ENCODE assay signal across 10 cellular contexts in genomic region chr16:48386559-48387312, GRCh38. TPM values are rescaled to one million over a fixed set of nuclear protein-coding genes. Genes with fewer than 3 reads are reported as not detected.
DNase-seq lines count a peak whose midpoint lies in the region; ATAC-seq and TF ChIP-seq lines count a peak whose summit lies in the region.
"Had no signal": no experiment of that assay in that cellular context is flagged by ENCODE, and none has a peak within 500 bp of the region (broad histone marks: within the 10 kb centered on the region; RNA-seq: fewer than 3 reads in every experiment).

No MANE protein-coding gene starts in this region.

- TF ChIP-seq CTCF in dorsolateral prefrontal cortex (IDR thresholded peaks at IDR 0.05 in 54 of 56, conservative IDR thresholded peaks at IDR 0.05 in 2 of 56; ENCODE audit: low read depth in 1 of 56, partially characterized antibody in 56 of 56) (no peak), A673 (conservative IDR thresholded peaks at IDR 0.05; ENCODE audit: low read depth, low read length) (no peak)

- H3K14ac ChIP-seq in neuronal stem cell (ENCODE audit: low read length), result no peak overlapping the region

- POLR2A ChIA-PET in A673 (lab: Charles Lee; ENCODE audit: low non-redundant PET), result no interaction called here

- CTCF ChIA-PET in A673 (lab: Charles Lee), result no interaction called here

- ATAC-seq in right cardiac atrium, result no peak

- H3K9me3 ChIP-seq in right cardiac atrium (ENCODE audit: control insufficient read depth, low read length) (no peaks in the 10 kb centered on the region), neuronal stem cell (replicated peaks in 1 of 2; ENCODE audit: control insufficient read depth in 2 of 2, insufficient read depth in 1 of 2, low read depth in 1 of 2, low read length in 2 of 2) (peaks cover 0 to 2% of the 10 kb centered on the region in 2 donors), A673 (ENCODE audit: low read depth, low read length, poor library complexity, severe bottlenecking) (no peaks in the 10 kb centered on the region)

- H3K4ac ChIP-seq in neuronal stem cell (ENCODE audit: low read length), result no peak overlapping the region

- no peak overlapping the region for H3K23ac ChIP-seq in neuronal stem cell (ENCODE audit: low read depth, low read length, poor library complexity)

- intact Hi-C loops in right cardiac atrium (cut with DNase I), result no loop called here
- intact Hi-C loops in cardiac septum (cut with DNase I), result loop anchor here (10.0 kb wide), 1 partner anchor 148 kb away; no protein-coding TSS in a partner anchor
- intact Hi-C loops in dorsolateral prefrontal cortex (cut with DNase I), result loop anchor here (5.0 to 10.0 kb wide), 3 partner anchors 112 to 896 kb away; partner anchors contain the start of gene CBLN1 (in 1 of the 2)
- intact Hi-C loops in A673 (cut with micrococcal nuclease; ENCODE audit: unreplicated experiment), result no loop called here

- H3K4me3 ChIP-seq in right cardiac atrium (ENCODE audit: low read length), result no peak overlapping the region
- peak overlapping the region in 8 of 59 donors; percentile 84 to 95 (median 88) for H3K4me3 ChIP-seq in dorsolateral prefrontal cortex
- H3K4me3 ChIP-seq in neuronal stem cell (ENCODE audit: low read length in 2 of 2), result no peak overlapping the region
- H3K4me3 ChIP-seq in A673 (ENCODE audit: low read depth, low read length, poor library complexity, severe bottlenecking), result no peak overlapping the region

- H4K8ac ChIP-seq in neuronal stem cell (ENCODE audit: low read depth, low read length), result no peak overlapping the region

- H3K4me2 ChIP-seq in neuronal stem cell (ENCODE audit: insufficient read depth, low read length, poor library complexity, severe bottlenecking), result no peak overlapping the region

- no peak overlapping the region for H4K91ac ChIP-seq in neuronal stem cell (ENCODE audit: low read depth, low read length, poor library complexity)

- peaks cover 1% of the 10 kb centered on the region for H3K79me1 ChIP-seq in neuronal stem cell (ENCODE audit: low read depth, low read length)

- no TSS peak for BruUV-seq in A673 (replicated peaks; lab: Mats Ljungman, UMichigan)

- H2AK5ac ChIP-seq in neuronal stem cell (ENCODE audit: low read depth, low read length), result no peak overlapping the region

- no peaks in the 10 kb centered on the region for H3K27me3 ChIP-seq in right cardiac atrium (ENCODE audit: control insufficient read depth, insufficient read depth)
- no peaks in the 10 kb centered on the region for H3K27me3 ChIP-seq in dorsolateral prefrontal cortex
- no peaks in the 10 kb centered on the region for H3K27me3 ChIP-seq in neuronal stem cell (ENCODE audit: control insufficient read depth in 3 of 3, insufficient read depth in 3 of 3, low read depth in 1 of 3, low read length in 3 of 3)
- H3K27me3 ChIP-seq in A673 (replicated peaks; ENCODE audit: insufficient read depth, low read depth, low read length, poor library complexity), result no peaks in the 10 kb centered on the region

- DNase-seq in right cardiac atrium (peak in 2 of 3 donors; percentile 49 to 63), cardiac septum (ENCODE audit: low spot score) (no peak), dorsolateral prefrontal cortex (no peak), neuronal stem cell (ENCODE audit: low spot score) (no peak), SHP77 (lab: John Stamatoyannopoulos, UW) (no peak), NOMO-1 treated with dmso at 0.1 percent for 144 hours (lab: John Stamatoyannopoulos, UW; ENCODE audit: unreplicated experiment) (no peak), hypothalamus (lab: John Stamatoyannopoulos, UW) (no peak), A673 (ENCODE audit: low spot score) (no peak)
- DNase-seq: HCEC 1CT, NCI-H345 had no signal

- H3K27ac ChIP-seq in right cardiac atrium (ENCODE audit: low read length), result no peak overlapping the region
- H3K27ac ChIP-seq in dorsolateral prefrontal cortex, result peak overlapping the region in 47 of 59 donors; percentile 8 to 100 (median 97)
- no peak overlapping the region for H3K27ac ChIP-seq in neuronal stem cell (replicated peaks; ENCODE audit: low read length)
- no peak overlapping the region for H3K27ac ChIP-seq in A673 (ENCODE audit: low read depth, low read length, poor library complexity, severe bottlenecking)

- 76% methylated on average over 17 of the region's 17 CpGs for WGBS in right cardiac atrium
- WGBS in neuronal stem cell (ENCODE audit: extremely low coverage in 2 of 2, insufficient read length in 2 of 2, insufficient replicate concordance in 1 of 2), 2 donors, result no CpG with 5 or more reads among the region's 17 CpGs

- no peak overlapping the region for H3K18ac ChIP-seq in neuronal stem cell (ENCODE audit: low read length)

- H3K4me1 ChIP-seq in right cardiac atrium (ENCODE audit: control insufficient read depth, insufficient read depth, low read length) (peaks cover 3% of the 10 kb centered on the region), neuronal stem cell (ENCODE audit: control insufficient read depth in 2 of 2, insufficient read depth in 1 of 2, low read depth in 1 of 2, low read length in 2 of 2) (peaks cover 1 to 3% of the 10 kb centered on the region in 2 donors), A673 (ENCODE audit: insufficient read depth, low read length, poor library complexity, severe bottlenecking) (peaks cover 13% of the 10 kb centered on the region)

- H3K36me3 ChIP-seq in neuronal stem cell (replicated peaks in 1 of 2; ENCODE audit: control insufficient read depth in 2 of 2, insufficient read depth in 2 of 2, low read length in 2 of 2) (no peaks in the 10 kb centered on the region), A673 (ENCODE audit: insufficient read depth, low read length, poor library complexity, severe bottlenecking) (no peaks in the 10 kb centered on the region)

- no peak overlapping the region for H2BK15ac ChIP-seq in neuronal stem cell (ENCODE audit: low read length)

- H3K9ac ChIP-seq in neuronal stem cell (ENCODE audit: low read depth, low read length, poor library complexity), result no peak overlapping the region

- H2BK12ac ChIP-seq in neuronal stem cell (ENCODE audit: low read length), result peak overlapping the region; percentile 59

- no peak overlapping the region for H2BK5ac ChIP-seq in neuronal stem cell (ENCODE audit: low read length)

- no peak overlapping the region for H2AFZ ChIP-seq in neuronal stem cell (ENCODE audit: low read length)

- no peak overlapping the region for H2BK120ac ChIP-seq in neuronal stem cell (ENCODE audit: low read depth, low read length)

RNA-seq across cellular contexts. Expression of gene SIAH1, which starts 1.5 kb away (rescaled TPM):
- 10 to 100 TPM; 14.4 to 17.9 (median 14.6) TPM for total RNA-seq in right cardiac atrium
- 15.1 TPM for polyA plus RNA-seq in right cardiac atrium
- total RNA-seq in cardiac septum, result 13.8 TPM
- total RNA-seq in dorsolateral prefrontal cortex, result 10 to 100 TPM; 20.1 to 37.6 (median 27.7) TPM
- polyA plus RNA-seq in neuronal stem cell (2013, experiment 1 of 2), result 24.0 TPM
- polyA plus RNA-seq in neuronal stem cell (2013, experiment 2 of 2), result 25.7 TPM
- 29.9 and 30.0 TPM in 2 replicates for total RNA-seq in A673 (2021)

Comparison
In these comparisons a context has a peak if more than half of its experiments do, and no peak if none do; other contexts are left out.
1. DNase-seq: peak in right cardiac atrium (2 of 3); none in cardiac septum (single experiment), dorsolateral prefrontal cortex (0 of 10), neuronal stem cell (single experiment), SHP77 (0 of 2), NOMO-1 treated with dmso at 0.1 percent for 144 hours (single experiment), hypothalamus (0 of 51) and A673 (single experiment).
2. intact Hi-C loops: an anchor here in cardiac septum (10.0 kb wide) and dorsolateral prefrontal cortex (5.0 to 10.0 kb wide); none called in right cardiac atrium and A673.
3. H3K27ac ChIP-seq: peak in dorsolateral prefrontal cortex (47 of 59); none in right cardiac atrium (single experiment), neuronal stem cell (single experiment) and A673 (single experiment).